9 cellular contexts compared by ENCODE assay signal in the genomic region with DNA sequence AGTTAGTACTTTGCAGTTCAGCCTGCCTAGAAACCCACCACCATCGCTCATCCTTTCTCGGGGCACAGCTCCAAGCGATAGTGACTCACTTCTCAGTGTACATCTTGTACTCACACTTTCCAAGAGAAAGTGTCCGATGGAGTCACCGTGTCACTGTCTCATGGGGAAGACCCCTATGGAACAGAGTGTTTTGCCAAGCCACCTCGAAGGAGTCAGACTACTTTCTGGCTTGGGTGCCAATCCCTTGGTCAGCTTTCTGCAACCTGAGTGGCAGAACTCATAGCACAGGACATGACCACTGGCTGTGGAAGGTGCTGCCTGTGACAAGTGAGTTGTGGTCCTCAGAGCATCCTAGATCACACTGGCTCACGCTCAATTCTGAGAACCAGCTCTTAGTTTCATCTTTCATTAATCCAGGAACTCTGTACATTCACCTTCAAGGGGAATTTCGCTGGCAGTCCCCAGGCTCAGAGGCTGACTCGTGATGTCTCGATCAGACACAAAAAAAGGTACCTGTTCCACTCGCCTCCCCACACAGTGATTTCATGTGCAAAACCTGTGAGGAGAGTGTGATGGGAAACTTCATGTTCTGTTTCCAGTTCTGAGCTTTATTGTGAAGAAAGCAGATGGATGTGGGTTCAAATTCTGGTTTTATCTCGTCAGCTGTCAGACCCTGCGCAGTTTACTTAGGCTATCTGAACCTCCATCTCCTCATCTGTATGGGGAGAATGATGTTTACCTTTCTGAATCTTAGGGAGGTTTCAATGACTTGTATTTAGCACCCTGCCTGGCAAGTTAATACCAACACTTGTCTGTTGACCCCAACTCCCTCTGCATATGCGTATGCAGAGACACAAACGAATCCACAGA.
DNase-seq lines count a peak whose midpoint lies in the region; ATAC-seq lines count a peak whose summit lies in the region.
"Had no signal": no experiment of that assay in that cellular context is flagged by ENCODE, and none has a peak within 500 bp of the region (broad histone marks: within the 10 kb centered on the region; RNA-seq: fewer than 3 reads in every experiment).

No MANE protein-coding gene starts in this region.

- peak; percentile 45 for DNase-seq in NK-92 treated with Interleukin-12 subunit alpha and Interleukin-12 subunit beta, amount 100 ng/mL, for 24 hours (lab: John Stamatoyannopoulos, UW)
- DNase-seq in NK-92 (lab: John Stamatoyannopoulos, UW; ENCODE audit: unreplicated experiment) = no peak
- peak; percentile 15 for DNase-seq in activated T-cell treated with anti-CD3 and anti-CD28 coated beads for 1 hour (ENCODE audit: low read depth)
- peak in 1 of 2 donors; percentile 28 for DNase-seq in memory B cell (ENCODE audit: low spot score in 2 of 2)
- peak; percentile 71 for DNase-seq in stimulated activated naive B cell treated with anti-CD40 and anti-IgM and Interleukin-4, amounts not matched to agents 10 μg/mL and 1 μg/mL and 100 μg/mL, for 72 hours
- DNase-seq in cerebellar nuclear complex (lab: John Stamatoyannopoulos, UW) = no peak
- DNase-seq in NCI-H1105 (lab: John Stamatoyannopoulos, UW) = no peak
- DNase-seq: T1000 had no signal

- peaks cover 55% of the 10 kb centered on the region for H3K4me1 Mint-ChIP-seq in memory B cell
- peaks cover 66 to 95% of the 10 kb centered on the region in 2 donors for H3K4me1 Mint-ChIP-seq in stimulated activated naive B cell treated with anti-CD40 and anti-IgM and Interleukin-4, amounts not matched to agents 10 μg/mL and 1 μg/mL and 100 μg/mL, for 72 hours

- peak; percentile 35 for ATAC-seq in memory B cell (ENCODE audit: low read depth)
- ATAC-seq in stimulated activated naive B cell treated with anti-CD40 and anti-IgM and Interleukin-4, amounts not matched to agents 10 μg/mL and 1 μg/mL and 100 μg/mL, for 72 hours (replicated peaks) = peak; percentile 43 to 58
- ATAC-seq in GM21786 (IDR thresholded peaks at IDR 0.05; ENCODE audit: unreplicated experiment) = no peak

- no peaks in the 10 kb centered on the region for H3K27me3 Mint-ChIP-seq in memory B cell
- no peaks in the 10 kb centered on the region for H3K27me3 Mint-ChIP-seq in stimulated activated naive B cell treated with anti-CD40 and anti-IgM and Interleukin-4, amounts not matched to agents 10 μg/mL and 1 μg/mL and 100 μg/mL, for 72 hours

- no peaks in the 10 kb centered on the region for H3K9me3 Mint-ChIP-seq in memory B cell
- H3K9me3 Mint-ChIP-seq in stimulated activated naive B cell treated with anti-CD40 and anti-IgM and Interleukin-4, amounts not matched to agents 10 μg/mL and 1 μg/mL and 100 μg/mL, for 72 hours = peaks cover 0 to under 1% of the 10 kb centered on the region in 2 donors

- peak overlapping the region; percentile 44 for H3K4me3 Mint-ChIP-seq in memory B cell
- H3K4me3 Mint-ChIP-seq in stimulated activated naive B cell treated with anti-CD40 and anti-IgM and Interleukin-4, amounts not matched to agents 10 μg/mL and 1 μg/mL and 100 μg/mL, for 72 hours = peak overlapping the region; percentile 39 to 46

- peak overlapping the region; percentile 97 for H3K27ac Mint-ChIP-seq in memory B cell
- H3K27ac Mint-ChIP-seq in stimulated activated naive B cell treated with anti-CD40 and anti-IgM and Interleukin-4, amounts not matched to agents 10 μg/mL and 1 μg/mL and 100 μg/mL, for 72 hours = peak overlapping the region; percentile 89

- no peaks in the 10 kb centered on the region for H3K36me3 Mint-ChIP-seq in memory B cell
- peaks cover 3% of the 10 kb centered on the region in 2 donors for H3K36me3 Mint-ChIP-seq in stimulated activated naive B cell treated with anti-CD40 and anti-IgM and Interleukin-4, amounts not matched to agents 10 μg/mL and 1 μg/mL and 100 μg/mL, for 72 hours

Comparison
In these comparisons a context has a peak if more than half of its experiments do, and no peak if none do; other contexts are left out.
1. DNase-seq: peak in NK-92 treated with Interleukin-12 subunit alpha and Interleukin-12 subunit beta, amount 100 ng/mL, for 24 hours (single experiment), activated T-cell treated with anti-CD3 and anti-CD28 coated beads for 1 hour (single experiment) and stimulated activated naive B cell treated with anti-CD40 and anti-IgM and Interleukin-4, amounts not matched to agents 10 μg/mL and 1 μg/mL and 100 μg/mL, for 72 hours (single experiment); none in NK-92 (single experiment), cerebellar nuclear complex (0 of 2) and NCI-H1105 (single experiment).